Comparison of ENCODE assay signal across 28 cellular contexts in genomic region chr14:74621556-74621955, GRCh38. TPM values are rescaled to one million over a fixed set of nuclear protein-coding genes. Genes with fewer than 3 reads are reported as not detected.
A peak's percentile ranks its signal among the peaks of the same experiment; 100 is the strongest.
DNase-seq lines count a peak whose midpoint lies in the region; ATAC-seq and TF ChIP-seq lines count a peak whose summit lies in the region.
"Had no signal": no experiment of that assay in that cellular context is flagged by ENCODE, and none has a peak within 500 bp of the region (broad histone marks: within the 10 kb centered on the region; RNA-seq: fewer than 3 reads in every experiment).

No MANE protein-coding gene starts in this region.

- no peak overlapping the region for H3K4me2 ChIP-seq in smooth muscle cell

- H3K27ac ChIP-seq in right atrium auricular region (peak overlapping the region; percentile 56 to 80), RWPE1 (peak overlapping the region; percentile 86), smooth muscle cell (ENCODE audit: low read depth) (peak overlapping the region; percentile 97)
- H3K27ac ChIP-seq in CD8-positive, alpha-beta T cell (ENCODE audit: low read depth, low read length), result no peak overlapping the region
- H3K27ac ChIP-seq: suprapubic skin had no signal

- CTCF ChIA-PET in RWPE1 (lab: Yijun Ruan, JAX), result interaction anchor here (1.6 kb wide), 1 partner anchor 9 kb away, joined by 4 read pairs; the partner anchor contains the start of gene LTBP2
- CTCF ChIA-PET in CD8-positive, alpha-beta T cell (lab: Charles Lee), result interaction anchor here (0.8 to 4.0 kb wide), 2 partner anchors 9 to 36 kb away, joined by 3 to 21 read pairs; partner anchors contain the start of gene LTBP2

- peak overlapping the region in 4 of 5 donors; percentile 34 to 83 (median 80) for H3K4me3 Mint-ChIP-seq in immature natural killer cell
- H3K4me3 Mint-ChIP-seq in CD8-positive, alpha-beta T cell, result no peak overlapping the region
- no peak overlapping the region for H3K4me3 Mint-ChIP-seq in stimulated activated naive B cell treated with anti-CD40 and anti-IgM and Interleukin-4, amounts not matched to agents 10 μg/mL and 1 μg/mL and 100 μg/mL, for 72 hours
- H3K4me3 Mint-ChIP-seq: activated CD4-positive, alpha-beta memory T cell treated with anti-CD3 and anti-CD28 coated beads for 36 hours; activated naive CD8-positive, alpha-beta T cell had no signal

- H3K4me1 ChIP-seq in right atrium auricular region, result peaks cover 0 to 46% of the 10 kb centered on the region in 2 donors
- H3K4me1 ChIP-seq in smooth muscle cell (ENCODE audit: low read depth), result peaks cover 18% of the 10 kb centered on the region
- H3K4me1 ChIP-seq in CD8-positive, alpha-beta T cell (ENCODE audit: insufficient read depth, low read length), result peaks cover 43% of the 10 kb centered on the region
- H3K4me1 ChIP-seq: HAP-1 had no signal

- no peaks in the 10 kb centered on the region for H3K9me3 Mint-ChIP-seq in immature natural killer cell
- H3K9me3 Mint-ChIP-seq in CD8-positive, alpha-beta T cell, result no peaks in the 10 kb centered on the region
- no peaks in the 10 kb centered on the region for H3K9me3 Mint-ChIP-seq in stimulated activated naive B cell treated with anti-CD40 and anti-IgM and Interleukin-4, amounts not matched to agents 10 μg/mL and 1 μg/mL and 100 μg/mL, for 72 hours
- H3K9me3 Mint-ChIP-seq: activated CD4-positive, alpha-beta memory T cell treated with anti-CD3 and anti-CD28 coated beads for 36 hours; activated T-helper 17 cell treated with anti-CD3 and anti-CD28 coated beads, Interleukin-2, amount 50 U/mL, for 72 hours had no signal

- no peak for TF ChIP-seq CTCF in right atrium auricular region (IDR thresholded peaks at IDR 0.05)
- no peak for TF ChIP-seq CTCF in RWPE1 (conservative IDR thresholded peaks at IDR 0.05; ENCODE audit: low read depth)
- no peak for TF ChIP-seq CTCF in smooth muscle cell (IDR thresholded peaks at IDR 0.05; ENCODE audit: borderline replicate concordance, insufficient read depth, poor library complexity, severe bottlenecking)
- TF ChIP-seq CTCF in CD8-positive, alpha-beta T cell (IDR thresholded peaks at IDR 0.05), result no peak

- WGBS in smooth muscle cell (ENCODE audit: low lambda C conversion rate), result 55% methylated on average over 6 of the region's 6 CpGs

- ATAC-seq in CD8-positive, alpha-beta T cell, result no peak
- no peak for ATAC-seq in stimulated activated naive B cell treated with anti-CD40 and anti-IgM and Interleukin-4, amounts not matched to agents 10 μg/mL and 1 μg/mL and 100 μg/mL, for 72 hours (replicated peaks)
- ATAC-seq: activated T-helper 17 cell treated with anti-CD3 and anti-CD28 coated beads, Interleukin-2, amount 50 U/mL, for 72 hours; esophagus mucosa; Right ventricle myocardium inferior had no signal

- peaks cover 82 to 84% of the 10 kb centered on the region in 2 donors for H3K4me1 Mint-ChIP-seq in immature natural killer cell
- peaks cover 41% of the 10 kb centered on the region for H3K4me1 Mint-ChIP-seq in CD8-positive, alpha-beta T cell (ENCODE audit: low read depth)
- peaks cover 33 to 40% of the 10 kb centered on the region in 2 donors for H3K4me1 Mint-ChIP-seq in stimulated activated naive B cell treated with anti-CD40 and anti-IgM and Interleukin-4, amounts not matched to agents 10 μg/mL and 1 μg/mL and 100 μg/mL, for 72 hours

- POLR2A ChIA-PET in RWPE1 (lab: Yijun Ruan, JAX; ENCODE audit: low non-redundant PET), result no interaction called here
- POLR2A ChIA-PET in CD8-positive, alpha-beta T cell (lab: Charles Lee), result interaction anchor here (0.7 to 1.1 kb wide), 2 partner anchors 41 to 142 kb away, joined by 3 read pairs; partner anchors contain the start of gene YLPM1

- peaks cover 38% of the 10 kb centered on the region for H3F3A ChIP-seq in smooth muscle cell (ENCODE audit: low read depth)

- no peak overlapping the region for H3K9ac ChIP-seq in smooth muscle cell (ENCODE audit: low read depth)

- H3K79me2 ChIP-seq in smooth muscle cell (ENCODE audit: low read depth), result no peaks in the 10 kb centered on the region

- H3K4me3 ChIP-seq in right atrium auricular region (no peak overlapping the region), smooth muscle cell (no peak overlapping the region)
- no peak overlapping the region for H3K4me3 ChIP-seq in CD8-positive, alpha-beta T cell (ENCODE audit: low read depth, low read length)
- H3K4me3 ChIP-seq: HAP-1, skin epidermis, suprapubic skin had no signal

- no peak for DNase-seq in right atrium auricular region (ENCODE audit: low spot score)
- DNase-seq in cardiac septum (ENCODE audit: low spot score), result no peak
- DNase-seq in RWPE1 (ENCODE audit: low spot score), result no peak
- no peak for DNase-seq in immature natural killer cell
- no peak for DNase-seq in smooth muscle cell (lab: John Stamatoyannopoulos, UW; ENCODE audit: unreplicated experiment)
- DNase-seq in cerebellar nuclear complex (lab: John Stamatoyannopoulos, UW), result no peak
- DNase-seq in CD8-positive, alpha-beta T cell, result no peak
- no peak for DNase-seq in stimulated activated naive B cell treated with anti-CD40 and anti-IgM and Interleukin-4, amounts not matched to agents 10 μg/mL and 1 μg/mL and 100 μg/mL, for 72 hours
- DNase-seq: activated CD4-positive, alpha-beta memory T cell treated with anti-CD3 and anti-CD28 coated beads for 36 hours; activated CD4-positive, CD25-positive, alpha-beta regulatory T cell; activated CD8-positive, alpha-beta memory T cell treated with anti-CD3 and anti-CD28 coated beads, Interleukin-2, amount 50 U/mL, for 48 hours; C1 segment of cervical spinal cord; Calu3; DND-41; effector CD4-positive, alpha-beta T cell; hypothalamus; NCI-H2081; NCI-H226; NCI-H774; nucleus accumbens; stimulated activated CD4-positive, alpha-beta T cell treated with anti-CD3 and anti-CD28 coated beads, Interleukin-2, amount 100 ng/mL, for 24 hours had no signal

- H3K27me3 Mint-ChIP-seq in immature natural killer cell (ENCODE audit: low read depth in 3 of 3), result peaks cover 18 to 29% (median 28%) of the 10 kb centered on the region in 3 donors
- H3K27me3 Mint-ChIP-seq in CD8-positive, alpha-beta T cell (ENCODE audit: low read depth), result no peaks in the 10 kb centered on the region
- peaks cover 6 to 10% of the 10 kb centered on the region in 2 donors for H3K27me3 Mint-ChIP-seq in stimulated activated naive B cell treated with anti-CD40 and anti-IgM and Interleukin-4, amounts not matched to agents 10 μg/mL and 1 μg/mL and 100 μg/mL, for 72 hours
- H3K27me3 Mint-ChIP-seq: activated CD4-positive, alpha-beta memory T cell treated with anti-CD3 and anti-CD28 coated beads for 36 hours; activated naive CD8-positive, alpha-beta T cell; activated T-helper 17 cell treated with anti-CD3 and anti-CD28 coated beads, Interleukin-2, amount 50 U/mL, for 72 hours had no signal

- peaks cover 0 to 9% (median 7%) of the 10 kb centered on the region in 3 donors for H3K36me3 Mint-ChIP-seq in immature natural killer cell
- no peaks in the 10 kb centered on the region for H3K36me3 Mint-ChIP-seq in CD8-positive, alpha-beta T cell
- H3K36me3 Mint-ChIP-seq in stimulated activated naive B cell treated with anti-CD40 and anti-IgM and Interleukin-4, amounts not matched to agents 10 μg/mL and 1 μg/mL and 100 μg/mL, for 72 hours, result peaks cover 2 to 4% of the 10 kb centered on the region in 2 donors
- H3K36me3 Mint-ChIP-seq: activated CD4-positive, alpha-beta memory T cell treated with anti-CD3 and anti-CD28 coated beads for 36 hours had no signal

- H3K36me3 ChIP-seq in right atrium auricular region (no peaks in the 10 kb centered on the region), smooth muscle cell (ENCODE audit: low read depth) (no peaks in the 10 kb centered on the region)
- no peaks in the 10 kb centered on the region for H3K36me3 ChIP-seq in CD8-positive, alpha-beta T cell (ENCODE audit: insufficient read depth, low read length)
- H3K36me3 ChIP-seq: HAP-1, suprapubic skin had no signal

- intact Hi-C loops in cardiac septum (cut with DNase I), result no loop called here
- intact Hi-C loops in CD8-positive, alpha-beta T cell (cut with DNase I, micrococcal nuclease), result no loop called here

- H3K27me3 ChIP-seq in right atrium auricular region (no peaks in the 10 kb centered on the region), smooth muscle cell (ENCODE audit: low read depth) (no peaks in the 10 kb centered on the region)
- no peaks in the 10 kb centered on the region for H3K27me3 ChIP-seq in CD8-positive, alpha-beta T cell (ENCODE audit: insufficient read depth, low read length)
- H3K27me3 ChIP-seq: suprapubic skin had no signal

- no peak overlapping the region for H2AFZ ChIP-seq in smooth muscle cell (ENCODE audit: low read depth)

- H3K27ac Mint-ChIP-seq in immature natural killer cell, result peak overlapping the region in 5 of 6 donors; percentile 41 to 99 (median 96)
- no peak overlapping the region for H3K27ac Mint-ChIP-seq in CD8-positive, alpha-beta T cell
- H3K27ac Mint-ChIP-seq in stimulated activated naive B cell treated with anti-CD40 and anti-IgM and Interleukin-4, amounts not matched to agents 10 μg/mL and 1 μg/mL and 100 μg/mL, for 72 hours, result no peak overlapping the region
- H3K27ac Mint-ChIP-seq: activated CD4-positive, alpha-beta memory T cell treated with anti-CD3 and anti-CD28 coated beads for 36 hours; activated naive CD8-positive, alpha-beta T cell had no signal

- H3K9me3 ChIP-seq in right atrium auricular region (no peaks in the 10 kb centered on the region), smooth muscle cell (replicated peaks; ENCODE audit: low read depth) (no peaks in the 10 kb centered on the region)
- no peaks in the 10 kb centered on the region for H3K9me3 ChIP-seq in CD8-positive, alpha-beta T cell (ENCODE audit: low read length)
- H3K9me3 ChIP-seq: HAP-1, suprapubic skin had no signal

- H4K20me1 ChIP-seq in smooth muscle cell (ENCODE audit: low read depth), result no peaks in the 10 kb centered on the region

RNA-seq across cellular contexts. Expression of gene LTBP2, which starts 9.5 kb away (rescaled TPM):
- total RNA-seq in right atrium auricular region (100 to 1,000 TPM in 1 of 2 donors, 10 to 100 TPM in 1; 32.1 to 102 TPM), cardiac septum (93.7 TPM), smooth muscle cell (103 and 108 TPM in 2 replicates)
- polyA plus RNA-seq in immature natural killer cell (under 1 TPM; 0.29 to 0.66 (median 0.30) TPM), smooth muscle cell (74.2 and 90.1 TPM in 2 replicates)
- under 1 TPM; 0.44 to 0.81 TPM for total RNA-seq in CD8-positive, alpha-beta T cell

Comparison
In these comparisons a context has a peak if more than half of its experiments do, and no peak if none do; other contexts are left out.
1. H3K27ac Mint-ChIP-seq: peak in immature natural killer cell (5 of 6); none in CD8-positive, alpha-beta T cell (single experiment) and stimulated activated naive B cell treated with anti-CD40 and anti-IgM and Interleukin-4, amounts not matched to agents 10 μg/mL and 1 μg/mL and 100 μg/mL, for 72 hours (single experiment).
2. H3K4me3 Mint-ChIP-seq: peak in immature natural killer cell (4 of 5); none in CD8-positive, alpha-beta T cell (single experiment) and stimulated activated naive B cell treated with anti-CD40 and anti-IgM and Interleukin-4, amounts not matched to agents 10 μg/mL and 1 μg/mL and 100 μg/mL, for 72 hours (0 of 2).
3. RNA of gene LTBP2, which starts 9.5 kb away (total RNA-seq): 103 to 108 TPM in smooth muscle cell, 32.1 to 102 TPM in right atrium auricular region and 93.7 TPM in cardiac septum (single experiment); 0.44 to 0.81 TPM in CD8-positive, alpha-beta T cell; every median in the first group is over 10 times any median in the second.